13 cellular contexts compared by ENCODE assay signal in genomic region chr12:89969098-89969497, GRCh38.
"Had no signal": no experiment of that assay in that cellular context is flagged by ENCODE, and none has a peak within 500 bp of the region (broad histone marks: within the 10 kb centered on the region; RNA-seq: fewer than 3 reads in every experiment).

No MANE protein-coding gene starts in this region.

- H3K27me3 ChIP-seq: brain microvascular endothelial cell, dorsolateral prefrontal cortex, esophagus muscularis mucosa, suprapubic skin had no signal

- H3K27me3 Mint-ChIP-seq: activated naive CD8-positive, alpha-beta T cell had no signal

- DNase-seq: activated CD4-positive, alpha-beta T cell treated with anti-CD3 and anti-CD28 coated beads, Interleukin-2, amount 50 U/mL, for 1 hour; activated effector memory CD4-positive, alpha-beta T cell treated with Interleukin-2 at 50 U/mL for 16 hours; activated T-cell treated with anti-CD3 and anti-CD28 coated beads for 4 hours; amygdala; brain microvascular endothelial cell; dorsolateral prefrontal cortex; glutamatergic neuron; left ventricle myocardium inferior; stimulated activated CD4-positive, alpha-beta T cell treated with anti-CD3 and anti-CD28 coated beads, Interleukin-2, amount 100 ng/mL, for 48 hours; stimulated activated naive CD8-positive, alpha-beta T cell treated with anti-CD3 and anti-CD28 coated beads, Interleukin-15, Interleukin-2, amounts not matched to agents 100 U/mL and 50 U/mL, for 24 hours had no signal

- ATAC-seq: stimulated activated naive CD8-positive, alpha-beta T cell treated with anti-CD3 and anti-CD28 coated beads, Interleukin-15, Interleukin-2, amounts not matched to agents 100 U/mL and 50 U/mL, for 24 hours had no signal

- H3K9me3 ChIP-seq: esophagus muscularis mucosa, left ventricle myocardium inferior, suprapubic skin had no signal

- H3K27ac ChIP-seq: brain microvascular endothelial cell, dorsolateral prefrontal cortex, esophagus muscularis mucosa, left ventricle myocardium inferior, suprapubic skin had no signal

- H3K4me3 ChIP-seq: dorsolateral prefrontal cortex, esophagus muscularis mucosa, left ventricle myocardium inferior, suprapubic skin had no signal

- H3K36me3 ChIP-seq: brain microvascular endothelial cell, esophagus muscularis mucosa, left ventricle myocardium inferior, suprapubic skin had no signal

- H3K27ac Mint-ChIP-seq: activated naive CD8-positive, alpha-beta T cell had no signal

- H3K4me3 Mint-ChIP-seq: activated naive CD8-positive, alpha-beta T cell had no signal
